10 cellular contexts compared by ENCODE assay signal in genomic region chr3:71035314-71035713, GRCh38.
A peak's percentile ranks its signal among the peaks of the same experiment; 100 is the strongest.
DNase-seq lines count a peak whose midpoint lies in the region; ATAC-seq and TF ChIP-seq lines count a peak whose summit lies in the region.
"Had no signal": no experiment of that assay in that cellular context is flagged by ENCODE, and none has a peak within 500 bp of the region (broad histone marks: within the 10 kb centered on the region; RNA-seq: fewer than 3 reads in every experiment).

No MANE protein-coding gene starts in this region.

- no peak for ATAC-seq in HG02623 (IDR thresholded peaks at IDR 0.05; ENCODE audit: unreplicated experiment)

- no peak overlapping the region for H3K4me3 ChIP-seq in BLaER1 treated with 17β-estradiol and CSF1 and Interleukin-3, amounts not matched to agents 10 nM and 100 nM
- H3K4me3 ChIP-seq in astrocyte of the cerebellum (ENCODE audit: low read depth, low read length) (no peak overlapping the region), mesodermal cell (ENCODE audit: extremely low read depth, insufficient read depth, low read length, poor library complexity, severe bottlenecking) (no peak overlapping the region), ovary (no peak overlapping the region)

- H3K9me3 ChIP-seq in BLaER1 treated with 17β-estradiol and CSF1 and Interleukin-3, amounts not matched to agents 10 nM and 100 nM (replicated peaks in 1 of 11) = peaks cover 0 to 3% (median under 1%) of the 10 kb centered on the region in 11 experiments; a peak in 7 of 22 replicates
- H3K9me3 ChIP-seq in mesodermal cell (ENCODE audit: control insufficient read depth, low read length) (no peaks in the 10 kb centered on the region), ovary (no peaks in the 10 kb centered on the region)

- in situ Hi-C loops in astrocyte of the cerebellum (cut with HindIII; ENCODE audit: low sequenced_read_pairs) = no loop called here

- H3K27me3 ChIP-seq in BLaER1 treated with 17β-estradiol and CSF1 and Interleukin-3, amounts not matched to agents 10 nM and 100 nM = no peaks in the 10 kb centered on the region
- no peaks in the 10 kb centered on the region for H3K27me3 ChIP-seq in ovary

- H3K36me3 ChIP-seq in BLaER1 treated with 17β-estradiol and CSF1 and Interleukin-3, amounts not matched to agents 10 nM and 100 nM = peaks cover 29 to 60% (median 43%) of the 10 kb centered on the region in 11 experiments; a peak in 21 of 22 replicates
- H3K36me3 ChIP-seq in mesodermal cell (ENCODE audit: control insufficient read depth, insufficient read depth, low read length) = peaks cover 20% of the 10 kb centered on the region
- no peaks in the 10 kb centered on the region for H3K36me3 ChIP-seq in ovary

- intact Hi-C loops in ovary (cut with DNase I) = no loop called here

- H3K4me2 ChIP-seq in BLaER1 treated with 17β-estradiol and CSF1 and Interleukin-3, amounts not matched to agents 10 nM and 100 nM = peak overlapping the region in 7 of 11 experiments; percentile 13 to 68 (median 52); a peak in 12 of 22 replicates

- H4K20me1 ChIP-seq in BLaER1 treated with 17β-estradiol and CSF1 and Interleukin-3, amounts not matched to agents 10 nM and 100 nM = peaks cover 0 to 21% (median 0%) of the 10 kb centered on the region in 11 experiments; a peak in 5 of 22 replicates

- no peak for TF ChIP-seq POLR2A in ovary (IDR thresholded peaks at IDR 0.05)

- WGBS in mesodermal cell (ENCODE audit: insufficient coverage in 2 of 2), 2 experiments = 88 to 90% methylated on average over 4 of the region's 5 CpGs
- 71 to 73% (median 71%) methylated on average over 5 of the region's 5 CpGs for WGBS in ovary, 3 donors

- H3K27ac ChIP-seq in BLaER1 treated with 17β-estradiol and CSF1 and Interleukin-3, amounts not matched to agents 10 nM and 100 nM = peak overlapping the region in 3 of 11 experiments; percentile 26 to 59 (median 36); a peak in 4 of 22 replicates
- H3K27ac ChIP-seq in mesodermal cell (ENCODE audit: low read depth, low read length, severe bottlenecking) = peak overlapping the region; percentile 54
- no peak overlapping the region for H3K27ac ChIP-seq in ovary

- no peak for TF ChIP-seq EP300 in ovary (IDR thresholded peaks at IDR 0.05)

- TF ChIP-seq CTCF in astrocyte of the cerebellum (IDR thresholded peaks at IDR 0.05; ENCODE audit: low read depth, low read length, missing control alignments) (no peak), ovary (IDR thresholded peaks at IDR 0.05) (no peak)

- H3K4me1 ChIP-seq in BLaER1 treated with 17β-estradiol and CSF1 and Interleukin-3, amounts not matched to agents 10 nM and 100 nM = peaks cover 24 to 53% (median 32%) of the 10 kb centered on the region in 10 experiments
- no peaks in the 10 kb centered on the region for H3K4me1 ChIP-seq in mesodermal cell (ENCODE audit: control insufficient read depth, insufficient read depth, low read length, poor library complexity, severe bottlenecking)
- peaks cover 18% of the 10 kb centered on the region for H3K4me1 ChIP-seq in ovary (ENCODE audit: insufficient read depth)

- DNase-seq in HT1080 (ENCODE audit: low read depth) (peak; percentile 70), astrocyte of the cerebellum (ENCODE audit: low read depth) (peak; percentile 27), COLO668 (lab: John Stamatoyannopoulos, UW; ENCODE audit: unreplicated experiment) (no peak), NCI-H446 (lab: John Stamatoyannopoulos, UW) (no peak), ovary (no peak)
- DNase-seq: activated naive CD4-positive, alpha-beta T cell; NCI-H345 had no signal

- no peak overlapping the region; a peak in 1 of 22 replicates for H3K9ac ChIP-seq in BLaER1 treated with 17β-estradiol and CSF1 and Interleukin-3, amounts not matched to agents 10 nM and 100 nM

Comparison
In these comparisons a context has a peak if more than half of its experiments do, and no peak if none do; other contexts are left out.
1. DNase-seq: peak in HT1080 (single experiment) and astrocyte of the cerebellum (single experiment); none in COLO668 (single experiment), NCI-H446 (0 of 2) and ovary (0 of 5).